Comparison of ENCODE assay signal across 1 cellular context in genomic region chr13:110574161-110574560, GRCh38.
TF ChIP-seq lines count a peak whose summit lies in the region.

No MANE protein-coding gene starts in this region.

TF ChIP-seq in K562, 482 proteins besides CTCF, POLR2A, EP300 and RAD21:
- no peak for TF ChIP-seq CHCHD3 (CRISPR knock-in tag; IDR thresholded peaks at IDR 0.05)
- TF ChIP-seq NRF1 (conservative IDR thresholded peaks at IDR 0.05 in 1 of 2, IDR thresholded peaks at IDR 0.05 in 1 of 2), result peak; percentile 78 to 80
